ENCODE assay signal across 20 cellular contexts in the genomic region with DNA sequence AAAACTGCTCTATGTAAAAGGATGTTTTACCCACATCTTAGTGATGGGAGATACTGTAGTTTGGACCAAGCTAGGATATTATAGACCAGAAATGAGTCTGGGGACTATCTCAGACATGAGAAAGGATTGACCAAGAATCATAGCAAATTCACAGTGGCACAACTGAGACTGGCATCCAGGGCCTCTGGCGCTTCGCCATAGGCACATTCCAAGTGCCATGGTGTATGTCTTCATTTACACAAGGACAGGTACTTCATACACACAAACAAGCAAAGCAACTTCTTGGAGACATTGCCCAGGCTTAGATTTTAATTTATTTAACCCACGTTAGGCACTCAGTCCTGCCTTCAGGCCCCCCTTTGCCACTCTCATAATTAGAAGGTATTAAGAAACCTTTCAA. TPM values are rescaled to one million over a fixed set of nuclear protein-coding genes. Genes with fewer than 3 reads are reported as not detected.
DNase-seq lines count a peak whose midpoint lies in the region; ATAC-seq and TF ChIP-seq lines count a peak whose summit lies in the region.
"Had no signal": no experiment of that assay in that cellular context is flagged by ENCODE, and none has a peak within 500 bp of the region (broad histone marks: within the 10 kb centered on the region; RNA-seq: fewer than 3 reads in every experiment).

No MANE protein-coding gene starts in this region.

- H3K4me3 ChIP-seq in breast epithelium (no peak overlapping the region), rectal smooth muscle tissue (ENCODE audit: low read length) (no peak overlapping the region), thyroid gland (replicated peaks in 1 of 3) (no peak overlapping the region)
- H3K4me3 ChIP-seq in CD8-positive, alpha-beta T cell (ENCODE audit: low read depth, low read length): no peak overlapping the region
- H3K4me3 ChIP-seq: GM12878, GM23248 had no signal

- peaks cover 16% of the 10 kb centered on the region for H3K27me3 Mint-ChIP-seq in MCF 10A (ENCODE audit: insufficient read depth, unreplicated experiment)
- H3K27me3 Mint-ChIP-seq in CD8-positive, alpha-beta T cell (ENCODE audit: low read depth): peaks cover 8% of the 10 kb centered on the region

- H3K36me3 Mint-ChIP-seq in MCF 10A (ENCODE audit: insufficient read depth, unreplicated experiment): no peaks in the 10 kb centered on the region
- H3K36me3 Mint-ChIP-seq in CD8-positive, alpha-beta T cell: no peaks in the 10 kb centered on the region
- H3K36me3 Mint-ChIP-seq: CD4-positive, alpha-beta memory T cell had no signal

- no peak overlapping the region for H3K27ac Mint-ChIP-seq in MCF 10A (ENCODE audit: low read depth, unreplicated experiment)
- H3K27ac Mint-ChIP-seq in CD8-positive, alpha-beta T cell: no peak overlapping the region

- no peak overlapping the region for H3K4me3 Mint-ChIP-seq in MCF 10A (ENCODE audit: unreplicated experiment)
- no peak overlapping the region for H3K4me3 Mint-ChIP-seq in CD8-positive, alpha-beta T cell
- H3K4me3 Mint-ChIP-seq: CD4-positive, alpha-beta memory T cell had no signal

- no peak overlapping the region for H3K9ac ChIP-seq in rectal smooth muscle tissue (ENCODE audit: low read length)
- H3K9ac ChIP-seq: GM23248 had no signal

- CTCF ChIA-PET in MCF 10A (lab: Yijun Ruan, JAX): no interaction called here
- CTCF ChIA-PET in CD8-positive, alpha-beta T cell (lab: Charles Lee): no interaction called here

- H3K9me3 Mint-ChIP-seq in MCF 10A (ENCODE audit: unreplicated experiment): no peaks in the 10 kb centered on the region
- H3K9me3 Mint-ChIP-seq in CD8-positive, alpha-beta T cell: no peaks in the 10 kb centered on the region
- H3K9me3 Mint-ChIP-seq: CD4-positive, alpha-beta memory T cell had no signal

- 25 to 36% methylated on average over 3 of the region's 3 CpGs for WGBS in thyroid gland, 2 donors

- H3K9me3 ChIP-seq in breast epithelium (no peaks in the 10 kb centered on the region), thyroid gland (no peaks in the 10 kb centered on the region)
- no peaks in the 10 kb centered on the region for H3K9me3 ChIP-seq in CD8-positive, alpha-beta T cell (ENCODE audit: low read length)
- H3K9me3 ChIP-seq: Caco-2 had no signal

- POLR2A ChIA-PET in MCF 10A (lab: Yijun Ruan, JAX): interaction anchor here (0.5 kb wide), 1 partner anchor 10 kb away, joined by 3 read pairs; no protein-coding TSS in a partner anchor
- POLR2A ChIA-PET in CD8-positive, alpha-beta T cell (lab: Charles Lee): no interaction called here

- no peaks in the 10 kb centered on the region for H3K36me3 ChIP-seq in breast epithelium
- no peaks in the 10 kb centered on the region for H3K36me3 ChIP-seq in rectal smooth muscle tissue (ENCODE audit: control insufficient read depth, insufficient read depth, low read length)
- no peaks in the 10 kb centered on the region for H3K36me3 ChIP-seq in thyroid gland
- no peaks in the 10 kb centered on the region for H3K36me3 ChIP-seq in CD8-positive, alpha-beta T cell (ENCODE audit: insufficient read depth, low read length)

- H3K27ac ChIP-seq in breast epithelium (no peak overlapping the region), VCaP (peak overlapping the region; percentile 27; the same call in 1 of the 2 replicates), rectal smooth muscle tissue (ENCODE audit: low read depth, low read length) (peak overlapping the region; percentile 88), thyroid gland (peak overlapping the region; percentile 77 to 89 (median 86))
- H3K27ac ChIP-seq in CD8-positive, alpha-beta T cell (ENCODE audit: low read depth, low read length): no peak overlapping the region
- H3K27ac ChIP-seq: GM23248 had no signal

- intact Hi-C loops in breast epithelium (cut with DNase I; ENCODE audit: low total_unique reads) (no loop called here), MCF 10A (cut with micrococcal nuclease) (no loop called here), thyroid gland (cut with DNase I) (no loop called here), left ventricle myocardium superior (cut with micrococcal nuclease) (no loop called here)
- intact Hi-C loops in CD8-positive, alpha-beta T cell (cut with DNase I, micrococcal nuclease): no loop called here

- BruUV-seq in MCF 10A (replicated peaks; lab: Mats Ljungman, UMichigan): no TSS peak

- H3K4me1 ChIP-seq in breast epithelium (peaks cover 8 to 9% of the 10 kb centered on the region in 2 donors), rectal smooth muscle tissue (ENCODE audit: control insufficient read depth, insufficient read depth, low read length) (peaks cover 36% of the 10 kb centered on the region), thyroid gland (peaks cover 35 to 50% of the 10 kb centered on the region in 2 donors)
- H3K4me1 ChIP-seq in CD8-positive, alpha-beta T cell (ENCODE audit: insufficient read depth, low read length): no peaks in the 10 kb centered on the region

- TF ChIP-seq POLR2A in breast epithelium (IDR thresholded peaks at IDR 0.05): no peak
- TF ChIP-seq POLR2A in thyroid gland (IDR thresholded peaks at IDR 0.05): no peak

- TF ChIP-seq CTCF in breast epithelium (IDR thresholded peaks at IDR 0.05) (no peak), MCF 10A (IDR thresholded peaks at IDR 0.05; ENCODE audit: unreplicated experiment) (no peak), VCaP (conservative IDR thresholded peaks at IDR 0.05) (no peak), thyroid gland (IDR thresholded peaks at IDR 0.05) (no peak)
- no peak for TF ChIP-seq CTCF in CD8-positive, alpha-beta T cell (IDR thresholded peaks at IDR 0.05)

- DNase-seq in breast epithelium (ENCODE audit: low spot score in 2 of 2): peak; percentile 33 to 65
- DNase-seq in MCF 10A (ENCODE audit: unreplicated experiment): no peak
- peak; percentile 89 to 92 for DNase-seq in thyroid gland
- DNase-seq in left ventricle myocardium superior: no peak
- DNase-seq in CD8-positive, alpha-beta T cell: no peak
- DNase-seq: 8988T; C1 segment of cervical spinal cord; Caco-2; CD4-positive, alpha-beta memory T cell; DMS79; EL; GDM1; GM23248; H7; HCEC 1CT had no signal

- H3K4me1 Mint-ChIP-seq in MCF 10A (ENCODE audit: insufficient read depth, unreplicated experiment): no peaks in the 10 kb centered on the region
- H3K4me1 Mint-ChIP-seq in CD8-positive, alpha-beta T cell (ENCODE audit: low read depth): no peaks in the 10 kb centered on the region
- H3K4me1 Mint-ChIP-seq: CD4-positive, alpha-beta memory T cell had no signal

- H3K27me3 ChIP-seq in breast epithelium: no peaks in the 10 kb centered on the region
- H3K27me3 ChIP-seq in rectal smooth muscle tissue (ENCODE audit: control insufficient read depth, insufficient read depth, low read length): no peaks in the 10 kb centered on the region
- no peaks in the 10 kb centered on the region for H3K27me3 ChIP-seq in thyroid gland
- H3K27me3 ChIP-seq in CD8-positive, alpha-beta T cell (ENCODE audit: insufficient read depth, low read length): no peaks in the 10 kb centered on the region

- ATAC-seq in left ventricle myocardium superior (no peak), HG03175 (IDR thresholded peaks at IDR 0.05; ENCODE audit: unreplicated experiment) (no peak)
- ATAC-seq in CD8-positive, alpha-beta T cell: no peak
- ATAC-seq: GM12878 had no signal

RNA-seq across cellular contexts. Expression of a gene that starts 28.9 kb away (rescaled TPM):
- total RNA-seq in breast epithelium (10 to 100 TPM in 2 of 3 donors, under 1 TPM in 1; 0.96 to 50.3 (median 32.1) TPM), MCF 10A (2022) (0.26 TPM in 1 of 2 replicates, not detected in the other), thyroid gland (10 to 100 TPM in 3 of 4 donors, 1 to 10 TPM in 1; 7.1 to 46.1 (median 27.3) TPM), left ventricle myocardium superior (1.0 TPM)
- total RNA-seq in CD8-positive, alpha-beta T cell: not detected
- total RNA-seq: A673; CD4-positive, alpha-beta memory T cell; GM23248 had no signal

Comparison
In these comparisons a context has a peak if more than half of its experiments do, and no peak if none do; other contexts are left out.
1. DNase-seq: peak in breast epithelium (2 of 2) and thyroid gland (2 of 2); none in MCF 10A (single experiment), left ventricle myocardium superior (single experiment) and CD8-positive, alpha-beta T cell (0 of 7).
2. H3K27ac ChIP-seq: peak in VCaP (single experiment), rectal smooth muscle tissue (single experiment) and thyroid gland (3 of 3); none in breast epithelium (0 of 2) and CD8-positive, alpha-beta T cell (single experiment).